ENCODE assay signal across 1 cellular context in the genomic region with DNA sequence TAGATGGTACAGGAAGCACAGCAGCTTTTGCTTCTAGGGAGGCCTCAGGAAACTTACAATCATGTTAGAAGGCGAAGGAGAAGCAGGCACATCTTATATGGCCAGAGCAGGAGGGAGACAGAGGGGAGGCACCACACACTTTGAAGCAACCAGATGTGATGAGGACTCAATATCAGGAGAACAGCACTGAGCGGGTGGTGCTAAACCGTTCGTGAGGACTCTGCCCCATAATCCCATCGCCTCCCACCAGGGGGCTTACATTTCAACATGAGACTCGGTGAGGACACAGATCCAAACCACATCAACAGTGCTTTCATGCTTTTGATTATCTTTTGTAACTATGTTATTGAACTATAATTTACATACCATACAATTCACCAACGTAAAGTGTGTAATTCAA.
A peak's percentile ranks its signal among the peaks of the same experiment; 100 is the strongest.
TF ChIP-seq lines count a peak whose summit lies in the region.

No MANE protein-coding gene starts in this region.

TF ChIP-seq in K562, 482 proteins besides CTCF, POLR2A, EP300 and RAD21:
- TF ChIP-seq, protein P1, sequence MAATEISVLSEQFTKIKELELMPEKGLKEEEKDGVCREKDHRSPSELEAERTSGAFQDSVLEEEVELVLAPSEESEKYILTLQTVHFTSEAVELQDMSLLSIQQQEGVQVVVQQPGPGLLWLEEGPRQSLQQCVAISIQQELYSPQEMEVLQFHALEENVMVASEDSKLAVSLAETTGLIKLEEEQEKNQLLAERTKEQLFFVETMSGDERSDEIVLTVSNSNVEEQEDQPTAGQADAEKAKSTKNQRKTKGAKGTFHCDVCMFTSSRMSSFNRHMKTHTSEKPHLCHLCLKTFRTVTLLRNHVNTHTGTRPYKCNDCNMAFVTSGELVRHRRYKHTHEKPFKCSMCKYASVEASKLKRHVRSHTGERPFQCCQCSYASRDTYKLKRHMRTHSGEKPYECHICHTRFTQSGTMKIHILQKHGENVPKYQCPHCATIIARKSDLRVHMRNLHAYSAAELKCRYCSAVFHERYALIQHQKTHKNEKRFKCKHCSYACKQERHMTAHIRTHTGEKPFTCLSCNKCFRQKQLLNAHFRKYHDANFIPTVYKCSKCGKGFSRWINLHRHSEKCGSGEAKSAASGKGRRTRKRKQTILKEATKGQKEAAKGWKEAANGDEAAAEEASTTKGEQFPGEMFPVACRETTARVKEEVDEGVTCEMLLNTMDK (IDR thresholded peaks at IDR 0.05; ENCODE audit: borderline replicate concordance, insufficient read depth, low read depth, low read length, poor library complexity, severe bottlenecking): peak; percentile 43
- no peak for TF ChIP-seq BHLHE40 (IDR thresholded peaks at IDR 0.05; ENCODE audit: low read length)
